Comparison of ENCODE assay signal across 8 cellular contexts in genomic region chr4:83282049-83282535, GRCh38. TPM values are rescaled to one million over a fixed set of nuclear protein-coding genes. Genes with fewer than 3 reads are reported as not detected.
DNase-seq lines count a peak whose midpoint lies in the region; ATAC-seq and TF ChIP-seq lines count a peak whose summit lies in the region.

No MANE protein-coding gene starts in this region.

- H3K4me3 ChIP-seq in SK-N-MC (peak overlapping the region; percentile 45), ascending aorta (no peak overlapping the region)

- H3K9ac ChIP-seq in SK-N-MC (ENCODE audit: insufficient read length) = peak overlapping the region; percentile 39

- TF ChIP-seq EP300 in Ishikawa (IDR thresholded peaks at IDR 0.05; ENCODE audit: borderline replicate concordance) = no peak

- H3K9me3 ChIP-seq in SK-N-MC (ENCODE audit: low read depth, low read length) = no peaks in the 10 kb centered on the region
- H3K9me3 ChIP-seq in ascending aorta = no peaks in the 10 kb centered on the region

- intact Hi-C loops in ascending aorta (cut with DNase I) = loop anchor here (2.0 to 10.0 kb wide), 4 partner anchors 207 to 997 kb away; partner anchors contain the start of gene SEC31A

- H3K36me3 ChIP-seq in SK-N-MC (ENCODE audit: insufficient read depth, low read length) (peaks cover 14% of the 10 kb centered on the region), ascending aorta (no peaks in the 10 kb centered on the region)

- DNase-seq in NCI-H1436 (lab: John Stamatoyannopoulos, UW) (peak; percentile 39), NCI-H1436 treated with DMSO at 0.1 percent for 48 hours (lab: John Stamatoyannopoulos, UW) (no peak), SK-N-MC (ENCODE audit: low read depth, low spot score) (peak; percentile 51), ascending aorta (ENCODE audit: low spot score in 2 of 2) (peak in 1 of 2 donors; percentile 69), kidney glomerular epithelial cell (lab: John Stamatoyannopoulos, UW) (peak; percentile 65)
- peak in 2 of 3 donors; percentile 42 to 60 for DNase-seq in stimulated activated CD4-positive, alpha-beta T cell treated with anti-CD3 and anti-CD28 coated beads, TNF-alpha, amount 100 ng/mL, for 48 hours (ENCODE audit: low read depth in 3 of 3)

- ATAC-seq in GM19463 (IDR thresholded peaks at IDR 0.05; ENCODE audit: unreplicated experiment) = no peak

- TF ChIP-seq CTCF in ascending aorta (IDR thresholded peaks at IDR 0.05) = peak; percentile 23 to 76 (median 68)

- TF ChIP-seq RAD21 in Ishikawa (IDR thresholded peaks at IDR 0.05; ENCODE audit: low read depth) = peak; percentile 67

- no peaks in the 10 kb centered on the region for H3K27me3 ChIP-seq in ascending aorta

- peaks cover 0 to 4% of the 10 kb centered on the region in 2 donors for H3K4me1 ChIP-seq in ascending aorta

- H3K27ac ChIP-seq in SK-N-MC = no peak overlapping the region
- no peak overlapping the region for H3K27ac ChIP-seq in ascending aorta

TF ChIP-seq in Ishikawa, 13 proteins besides CTCF, POLR2A, EP300 and RAD21:
- TF ChIP-seq TEAD4 (IDR thresholded peaks at IDR 0.05) = no peak
- TF ChIP-seq REST (IDR thresholded peaks at IDR 0.05; ENCODE audit: low read depth) = no peak

RNA-seq across cellular contexts. Expression of gene COQ2, which starts 2.5 kb away (rescaled TPM):
- total RNA-seq in ascending aorta = 9.7 TPM

RNA-seq across cellular contexts. Expression of gene HPSE, which starts 52.6 kb away (rescaled TPM):
- total RNA-seq in ascending aorta = 1.7 TPM
